In the genomic region with DNA sequence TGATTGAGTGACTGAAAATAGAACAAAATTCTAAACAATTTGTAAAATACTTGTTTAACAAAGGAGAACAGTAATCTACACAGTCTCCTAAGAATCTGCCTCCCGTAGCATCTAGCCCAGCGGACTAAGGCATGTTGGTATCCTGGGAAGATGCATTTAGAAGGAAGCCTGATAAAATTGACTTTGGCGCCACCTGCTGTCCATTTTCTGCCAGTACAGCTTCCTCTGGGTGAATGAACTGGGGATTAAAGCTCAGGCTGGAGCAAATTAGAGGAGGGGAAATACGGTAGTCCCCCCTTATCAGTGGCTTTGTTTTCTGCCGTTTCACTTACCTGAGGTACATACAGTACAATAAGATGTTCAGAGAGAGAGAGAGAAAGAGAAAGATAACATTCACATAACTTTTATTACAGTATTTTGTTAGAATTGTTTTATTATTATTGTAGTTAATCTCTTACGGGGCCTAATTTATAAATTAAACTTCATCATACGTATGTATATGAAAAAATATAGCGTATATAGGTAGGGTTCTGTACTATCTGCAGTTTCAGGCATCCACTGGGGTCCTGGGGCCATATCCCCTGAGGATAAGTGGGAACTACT, we compare ENCODE assay signal across 8 cellular contexts.
DNase-seq lines count a peak whose midpoint lies in the region; ATAC-seq, FAIRE-seq and TF ChIP-seq lines count a peak whose summit lies in the region.

No MANE protein-coding gene starts in this region.

- WGBS in A549 (ENCODE audit: missing lambda C conversion rate) = 14% methylated on average over 8 of the region's 8 CpGs
- WGBS in thyroid gland, 2 donors = 21 to 23% methylated on average over 8 of the region's 8 CpGs

- H3K4me1 ChIP-seq in A549 (peaks cover 7% of the 10 kb centered on the region; the same call in 1 of the 3 replicates), thyroid gland (no peaks in the 10 kb centered on the region)

- peak overlapping the region; percentile 36; the same call in 2 of the 3 replicates for H3K4me2 ChIP-seq in A549

- H3K27me3 ChIP-seq in thyroid gland = no peaks in the 10 kb centered on the region

- FAIRE-seq in A549 (lab: Jason Lieb, UNC) = peak; percentile 92
- peak; percentile 85 for FAIRE-seq in GM12891 (lab: Jason Lieb, UNC)
- no peak for FAIRE-seq in HTR-8/SVneo (lab: Jason Lieb, UNC)

- H3K9me3 ChIP-seq in A549 (no peaks in the 10 kb centered on the region), thyroid gland (no peaks in the 10 kb centered on the region)

- H3K4me3 ChIP-seq in A549 (no peak overlapping the region), foreskin fibroblast (ENCODE audit: low read depth in 1 of 2, low read length in 2 of 2) (no peak overlapping the region), thyroid gland (replicated peaks in 1 of 3) (no peak overlapping the region)

- peak; percentile 68 to 71 for DNase-seq in A549 (ENCODE audit: low read depth in 1 of 2, low spot score in 1 of 2)
- peak; percentile 15 for DNase-seq in GM12891 (ENCODE audit: insufficient read length, low spot score)
- peak; percentile 56 for DNase-seq in HTR-8/SVneo (ENCODE audit: insufficient read length, low spot score)
- DNase-seq in RPMI8226 = peak; percentile 58
- peak; percentile 46 to 48 for DNase-seq in activated T-helper 1 cell treated with anti-CD3 and anti-CD28 coated beads, Interleukin-2, amount 50 U/mL, for 16 hours (ENCODE audit: low read depth in 1 of 2, low spot score in 1 of 2)
- DNase-seq in foreskin fibroblast = peak; percentile 54 to 86
- peak in 52 of 56 donors; percentile 4 to 90 (median 51) for DNase-seq in nucleus accumbens (lab: John Stamatoyannopoulos, UW)
- peak; percentile 65 to 73 for DNase-seq in thyroid gland

- TF ChIP-seq CTCF in A549 (IDR thresholded peaks at IDR 0.05) (peak; percentile 90), foreskin fibroblast (IDR thresholded peaks at IDR 0.05; ENCODE audit: low read depth, low read length) (peak; percentile 78), thyroid gland (IDR thresholded peaks at IDR 0.05) (peak; percentile 59 to 94 (median 78))

- TF ChIP-seq RAD21 in A549 (conservative IDR thresholded peaks at IDR 0.05 in 1 of 2, IDR thresholded peaks at IDR 0.05 in 1 of 2) = peak; percentile 94

- CTCF ChIA-PET in A549 (lab: Yijun Ruan, JAX) = interaction anchor here (0.6 to 5.1 kb wide), 21 partner anchors 8 to 1469 kb away, joined by 3 to 61 read pairs (median 4); no protein-coding TSS in a partner anchor

- peak; percentile 95 for ATAC-seq in A549

- POLR2A ChIA-PET in A549 (lab: Yijun Ruan, JAX) = interaction anchor here (1.0 kb wide), 2 partner anchors 10 to 31 kb away, joined by 3 to 4 read pairs; no protein-coding TSS in a partner anchor

- TF ChIP-seq EP300 in A549 (IDR thresholded peaks at IDR 0.05) = no peak

- intact Hi-C loops in thyroid gland (cut with DNase I) = no loop called here

- TF ChIP-seq POLR2A in A549 (IDR thresholded peaks at IDR 0.05; ENCODE audit: low read length) (no peak), GM12891 (IDR thresholded peaks at IDR 0.05; ENCODE audit: low read depth, low read length) (no peak), thyroid gland (IDR thresholded peaks at IDR 0.05) (no peak)

- no peaks in the 10 kb centered on the region for H3K36me3 ChIP-seq in thyroid gland

- H3K27ac ChIP-seq in A549 = no peak overlapping the region; a peak in 1 of 6 replicates
- no peak overlapping the region for H3K27ac ChIP-seq in thyroid gland

TF ChIP-seq in A549, 52 proteins besides CTCF, POLR2A, EP300 and RAD21:
- TF ChIP-seq SMC3 (IDR thresholded peaks at IDR 0.05) (peak; percentile 89), MAX (IDR thresholded peaks at IDR 0.05) (no peak)

TF ChIP-seq in GM12891, 5 proteins besides CTCF, POLR2A, EP300 and RAD21:
- no peak for TF ChIP-seq TAF1 (IDR thresholded peaks at IDR 0.05; ENCODE audit: low read depth, low read length)
- no peak for TF ChIP-seq POLR2AphosphoS5 (IDR thresholded peaks at IDR 0.05; ENCODE audit: low read depth, low read length)
- TF ChIP-seq PAX5 (IDR thresholded peaks at IDR 0.05; ENCODE audit: insufficient read depth, low read length, severe bottlenecking) = no peak
- TF ChIP-seq SPI1 (IDR thresholded peaks at IDR 0.05; ENCODE audit: low read depth, low read length) = no peak
- no peak for TF ChIP-seq POU2F2 (IDR thresholded peaks at IDR 0.05; ENCODE audit: low read depth, low read length)
TF ChIP-seq in GM12891: peak in this region for 0.

Comparison
In these comparisons a context has a peak if more than half of its experiments do, and no peak if none do; other contexts are left out.
1. DNase-seq: peak in every context shown above with its lines; median percentile 70 in foreskin fibroblast; 70 in A549; 69 in thyroid gland; 58 in RPMI8226; 56 in HTR-8/SVneo; 51 in nucleus accumbens; 47 in activated T-helper 1 cell treated with anti-CD3 and anti-CD28 coated beads, Interleukin-2, amount 50 U/mL, for 16 hours; 15 in GM12891.